In genomic region chr15:31480356-31481058, GRCh38 we compare ENCODE assay signal across 19 cellular contexts.
DNase-seq lines count a peak whose midpoint lies in the region; ATAC-seq and TF ChIP-seq lines count a peak whose summit lies in the region.
"Had no signal": no experiment of that assay in that cellular context is flagged by ENCODE, and none has a peak within 500 bp of the region (broad histone marks: within the 10 kb centered on the region; RNA-seq: fewer than 3 reads in every experiment).

No MANE protein-coding gene starts in this region.

- no peak overlapping the region for H3K27ac Mint-ChIP-seq in natural killer cell treated with Interleukin-12 subunit alpha and Interleukin-12 subunit beta and Interleukin-15 and Interleukin-18, amount 100 ng/mL, for 72 hours
- peak overlapping the region in 1 of 2 donors; percentile 13 for H3K27ac Mint-ChIP-seq in natural killer cell
- H3K27ac Mint-ChIP-seq: stimulated activated naive CD8-positive, alpha-beta T cell treated with anti-CD3 and anti-CD28 coated beads, Interleukin-15, amount 100 ng/mL, for 72 hours had no signal

- peaks cover 4% of the 10 kb centered on the region for H3K36me3 Mint-ChIP-seq in natural killer cell treated with Interleukin-12 subunit alpha and Interleukin-12 subunit beta and Interleukin-15 and Interleukin-18, amount 100 ng/mL, for 72 hours
- H3K36me3 Mint-ChIP-seq in natural killer cell: no peaks in the 10 kb centered on the region

- H3K9me3 Mint-ChIP-seq in natural killer cell treated with Interleukin-12 subunit alpha and Interleukin-12 subunit beta and Interleukin-15 and Interleukin-18, amount 100 ng/mL, for 72 hours: no peaks in the 10 kb centered on the region
- no peaks in the 10 kb centered on the region for H3K9me3 Mint-ChIP-seq in natural killer cell
- H3K9me3 Mint-ChIP-seq: IgD-negative memory B cell had no signal

- peak overlapping the region; percentile 11 for H3K4me3 Mint-ChIP-seq in natural killer cell treated with Interleukin-12 subunit alpha and Interleukin-12 subunit beta and Interleukin-15 and Interleukin-18, amount 100 ng/mL, for 72 hours
- no peak overlapping the region for H3K4me3 Mint-ChIP-seq in natural killer cell
- H3K4me3 Mint-ChIP-seq: IgD-negative memory B cell had no signal

- H3K27me3 Mint-ChIP-seq in natural killer cell treated with Interleukin-12 subunit alpha and Interleukin-12 subunit beta and Interleukin-15 and Interleukin-18, amount 100 ng/mL, for 72 hours: no peaks in the 10 kb centered on the region
- peaks cover 0 to 3% of the 10 kb centered on the region in 2 donors for H3K27me3 Mint-ChIP-seq in natural killer cell (ENCODE audit: low read depth in 2 of 2)
- H3K27me3 Mint-ChIP-seq: stimulated activated naive CD8-positive, alpha-beta T cell treated with anti-CD3 and anti-CD28 coated beads, Interleukin-15, amount 100 ng/mL, for 72 hours had no signal

- intact Hi-C loops in natural killer cell (cut with micrococcal nuclease): no loop called here

- H3K4me1 Mint-ChIP-seq in natural killer cell treated with Interleukin-12 subunit alpha and Interleukin-12 subunit beta and Interleukin-15 and Interleukin-18, amount 100 ng/mL, for 72 hours (ENCODE audit: low read depth in 2 of 2): peaks cover 20 to 27% of the 10 kb centered on the region in 2 donors
- peaks cover 26 to 41% of the 10 kb centered on the region in 2 donors for H3K4me1 Mint-ChIP-seq in natural killer cell

- TF ChIP-seq CTCF in natural killer cell (IDR thresholded peaks at IDR 0.05): no peak

- peak; percentile 44 for DNase-seq in natural killer cell treated with Interleukin-12 subunit alpha and Interleukin-12 subunit beta and Interleukin-15 and Interleukin-18, amount 100 ng/mL, for 72 hours (ENCODE audit: low spot score)
- DNase-seq in natural killer cell (no peak), mesenteric fat pad (ENCODE audit: low spot score) (peak; percentile 12), HPDE6-E6E7 (ENCODE audit: extremely low spot score) (no peak)
- DNase-seq in activated CD8-positive, alpha-beta memory T cell treated with anti-CD3 and anti-CD28 coated beads, Interleukin-2, amount 50 U/mL, for 48 hours: peak; percentile 42
- DNase-seq in stimulated activated naive CD4-positive, alpha-beta T cell (lab: John Stamatoyannopoulos, UW): no peak
- DNase-seq: activated CD4-positive, alpha-beta T cell treated with anti-CD3 and anti-CD28 coated beads, Interleukin-2, amount 50 U/mL, for 1 hour; activated gamma-delta T cell treated with Interleukin-2 at 50 U/mL for 16 hours; Caco-2; left cardiac atrium; midbrain; NCI-H2029; NCI-H774; PC-9; retina; stimulated activated CD4-positive, alpha-beta T cell treated with anti-CD3 and anti-CD28 coated beads, Interleukin-15, amount 100 ng/mL, for 24 hours; stimulated activated naive CD8-positive, alpha-beta T cell treated with anti-CD3 and anti-CD28 coated beads, Interleukin-15, amount 100 ng/mL, for 72 hours had no signal

- no peak for ATAC-seq in natural killer cell treated with Interleukin-12 subunit alpha and Interleukin-12 subunit beta and Interleukin-15 and Interleukin-18, amount 100 ng/mL, for 72 hours
- ATAC-seq in natural killer cell (no peak), GM21526 (IDR thresholded peaks at IDR 0.05; ENCODE audit: low FRiP score, unreplicated experiment) (no peak)
- ATAC-seq: stimulated activated naive CD8-positive, alpha-beta T cell treated with anti-CD3 and anti-CD28 coated beads, Interleukin-15, amount 100 ng/mL, for 72 hours had no signal

Comparison
In these comparisons a context has a peak if more than half of its experiments do, and no peak if none do; other contexts are left out.
1. DNase-seq: peak in natural killer cell treated with Interleukin-12 subunit alpha and Interleukin-12 subunit beta and Interleukin-15 and Interleukin-18, amount 100 ng/mL, for 72 hours (single experiment), activated CD8-positive, alpha-beta memory T cell treated with anti-CD3 and anti-CD28 coated beads, Interleukin-2, amount 50 U/mL, for 48 hours (single experiment) and mesenteric fat pad (single experiment); none in natural killer cell (single experiment), stimulated activated naive CD4-positive, alpha-beta T cell (0 of 6) and HPDE6-E6E7 (single experiment).